Comparison of ENCODE assay signal across 23 cellular contexts in the genomic region with DNA sequence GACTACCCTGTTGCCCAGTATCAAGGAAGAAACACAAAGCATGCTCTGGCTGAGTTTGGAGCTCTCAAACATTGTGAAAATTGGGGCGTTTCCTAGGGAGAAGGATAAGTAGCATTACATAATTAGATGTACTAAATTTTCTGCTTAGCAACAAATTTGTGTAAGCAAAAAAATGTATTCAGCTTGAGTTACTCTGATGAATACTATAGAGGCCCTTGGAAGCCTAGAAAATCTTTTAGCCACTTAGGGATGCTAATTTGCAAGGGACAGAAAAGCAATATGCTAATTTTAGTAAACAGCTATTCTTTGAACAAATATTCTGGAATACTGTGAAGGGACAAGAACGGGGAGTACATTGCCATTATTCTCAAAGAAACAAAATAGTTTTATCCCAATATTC.
DNase-seq lines count a peak whose midpoint lies in the region; ATAC-seq, FAIRE-seq and TF ChIP-seq lines count a peak whose summit lies in the region.
"Had no signal": no experiment of that assay in that cellular context is flagged by ENCODE, and none has a peak within 500 bp of the region (broad histone marks: within the 10 kb centered on the region; RNA-seq: fewer than 3 reads in every experiment).

No MANE protein-coding gene starts in this region.

- no peak for TF ChIP-seq POLR2A in GM12892 (IDR thresholded peaks at IDR 0.05; ENCODE audit: low read depth, low read length)

- H3K27me3 Mint-ChIP-seq in brain, result no peaks in the 10 kb centered on the region
- H3K27me3 Mint-ChIP-seq: CD4-positive, alpha-beta memory T cell had no signal

- peak overlapping the region; percentile 1 to 74 (median 66) for H3K27ac Mint-ChIP-seq in brain
- H3K27ac Mint-ChIP-seq: CD4-positive, alpha-beta memory T cell had no signal

- H3K36me3 Mint-ChIP-seq in brain, result no peaks in the 10 kb centered on the region
- H3K36me3 Mint-ChIP-seq: CD4-positive, alpha-beta memory T cell had no signal

- H3K27ac ChIP-seq in colonic mucosa, result no peak overlapping the region
- H3K27ac ChIP-seq: A549 had no signal

- no peak for FAIRE-seq in GM12892 (lab: Jason Lieb, UNC)
- FAIRE-seq: A549, GM12878, H54 had no signal

- no peaks in the 10 kb centered on the region for H3K36me3 ChIP-seq in colonic mucosa

- TF ChIP-seq CTCF in brain (conservative IDR thresholded peaks at IDR 0.05) (no peak), colonic mucosa (IDR thresholded peaks at IDR 0.05) (no peak)

- no peak overlapping the region for H3K9ac ChIP-seq in colonic mucosa (ENCODE audit: low read depth in 2 of 2, low read length in 2 of 2)
- H3K9ac ChIP-seq: SK-N-SH had no signal

- ATAC-seq in HG02884 (IDR thresholded peaks at IDR 0.05; ENCODE audit: unreplicated experiment), result no peak
- ATAC-seq: A549, GM12878, PC-3 had no signal

- no peak overlapping the region for H3K4me3 ChIP-seq in colonic mucosa
- H3K4me3 ChIP-seq: A549, GM12878 had no signal

- H3K9me3 Mint-ChIP-seq in brain, result peaks cover 0 to 4% (median 0%) of the 10 kb centered on the region in 5 experiments

- H3K9me3 ChIP-seq in colonic mucosa, result no peaks in the 10 kb centered on the region
- H3K9me3 ChIP-seq: A549, Caco-2, SK-N-SH had no signal

- peak overlapping the region in 3 of 5 experiments; percentile 3 to 67 (median 8) for H3K4me3 Mint-ChIP-seq in brain
- H3K4me3 Mint-ChIP-seq: CD4-positive, alpha-beta memory T cell had no signal

- intact Hi-C loops in colonic mucosa (cut with DNase I), result no loop called here

- no peaks in the 10 kb centered on the region for H3K27me3 ChIP-seq in colonic mucosa

- H3K4me1 Mint-ChIP-seq in brain, result peaks cover 30% of the 10 kb centered on the region
- H3K4me1 Mint-ChIP-seq: CD4-positive, alpha-beta memory T cell had no signal

- peak; percentile 61 for DNase-seq in globus pallidus (ENCODE audit: low spot score)
- peak; percentile 7 for DNase-seq in middle frontal gyrus (ENCODE audit: extremely low spot score, low spot score)
- no peak for DNase-seq in GM12892 (ENCODE audit: insufficient read length)
- DNase-seq in GOT3 (lab: John Stamatoyannopoulos, UW), result no peak
- DNase-seq in colonic mucosa, result no peak
- DNase-seq: AML-193; Caco-2; CD4-positive, alpha-beta memory T cell; GDM1; NCI-H1092 treated with DMSO at 0.1 percent for 48 hours; NCI-H1436; NCI-H187; NCI-H446; NCI-H524 treated with DMSO at 0.1 percent for 48 hours; NCI-H774; NK-92 treated with Interleukin-12 subunit alpha and Interleukin-12 subunit beta, amount 100 ng/mL, for 24 hours; PC-3; SK-N-SH had no signal

- no peaks in the 10 kb centered on the region for H3K4me1 ChIP-seq in colonic mucosa
- H3K4me1 ChIP-seq: A549, Caco-2 had no signal

Comparison
In these comparisons a context has a peak if more than half of its experiments do, and no peak if none do; other contexts are left out.
1. DNase-seq: peak in globus pallidus (single experiment) and middle frontal gyrus (single experiment); none in GM12892 (single experiment), GOT3 (single experiment) and colonic mucosa (single experiment).